Comparison of ENCODE assay signal across 1 cellular context in genomic region chr2:47402805-47403691, GRCh38.
TF ChIP-seq lines count a peak whose summit lies in the region.

TSS of gene MSH2 (plus strand) at chr2:47403156. CDS start at chr2:47403192, 36 bp downstream.

TF ChIP-seq in HepG2, 621 proteins besides CTCF, POLR2A, EP300 and RAD21 (continued from another document and continues in another):
- TF ChIP-seq ZBTB14 (CRISPR knock-in tag; IDR thresholded peaks at IDR 0.05), result peak; percentile 79
- TF ChIP-seq ZNF430 (CRISPR knock-in tag; IDR thresholded peaks at IDR 0.05), result peak; percentile 64; the same call in 1 of the 2 replicates
- TF ChIP-seq YEATS2 (CRISPR knock-in tag; IDR thresholded peaks at IDR 0.05; ENCODE audit: borderline replicate concordance), result peak; percentile 91
- TF ChIP-seq DZIP1 (CRISPR knock-in tag; IDR thresholded peaks at IDR 0.05), result peak; percentile 99
- TF ChIP-seq ZNF766 (CRISPR knock-in tag; IDR thresholded peaks at IDR 0.05; ENCODE audit: borderline replicate concordance), result peak; percentile 98
- peak; percentile 96 for TF ChIP-seq IRX3 (CRISPR knock-in tag; IDR thresholded peaks at IDR 0.05; ENCODE audit: borderline replicate concordance, low read depth)
- TF ChIP-seq ZNF446 (CRISPR knock-in tag; IDR thresholded peaks at IDR 0.05), result peak; percentile 96
- no peak for TF ChIP-seq KDM4B (CRISPR knock-in tag; IDR thresholded peaks at IDR 0.05)
- TF ChIP-seq KAT8 (CRISPR knock-in tag; IDR thresholded peaks at IDR 0.05), result peak; percentile 93
- TF ChIP-seq YEATS4 (CRISPR knock-in tag; IDR thresholded peaks at IDR 0.05; ENCODE audit: borderline replicate concordance), result peak; percentile 99
- TF ChIP-seq FOXO1 (CRISPR knock-in tag; IDR thresholded peaks at IDR 0.05), result peak; percentile 70; the same call in 1 of the 2 replicates
- TF ChIP-seq CCDC6 (CRISPR knock-in tag; IDR thresholded peaks at IDR 0.05), result no peak
- no peak for TF ChIP-seq NFIB (CRISPR knock-in tag; IDR thresholded peaks at IDR 0.05; ENCODE audit: borderline replicate concordance)
- peak; percentile 95; the same call in 1 of the 2 replicates for TF ChIP-seq SIN3A (IDR thresholded peaks at IDR 0.05; ENCODE audit: borderline replicate concordance, low read depth, low read length)
- peak; percentile 88; the same call in 1 of the 2 replicates for TF ChIP-seq SMYD3 (CRISPR knock-in tag; IDR thresholded peaks at IDR 0.05)
- TF ChIP-seq ZBTB49 (CRISPR knock-in tag; IDR thresholded peaks at IDR 0.05; ENCODE audit: borderline replicate concordance), result no peak
- TF ChIP-seq ZSCAN30 (CRISPR knock-in tag; IDR thresholded peaks at IDR 0.05), result no peak
- TF ChIP-seq TBL1XR1 (IDR thresholded peaks at IDR 0.05; ENCODE audit: borderline replicate concordance, low read length, partially characterized antibody), result no peak
- peak; percentile 70 for TF ChIP-seq PBX2 (CRISPR knock-in tag; IDR thresholded peaks at IDR 0.05)
- peak; percentile 66; the same call in 1 of the 2 replicates for TF ChIP-seq ATF1 (CRISPR knock-in tag; IDR thresholded peaks at IDR 0.05)
- TF ChIP-seq ZNF549 (CRISPR knock-in tag; IDR thresholded peaks at IDR 0.05), result no peak
- peak; percentile 42; the same call in 1 of the 2 replicates for TF ChIP-seq ZNF747 (CRISPR knock-in tag; IDR thresholded peaks at IDR 0.05; ENCODE audit: borderline replicate concordance)
- peak in 1 of 2 experiments; percentile 40; a peak in 1 of 4 replicates for TF ChIP-seq REST (IDR thresholded peaks at IDR 0.05; ENCODE audit: borderline replicate concordance in 1 of 2, low read depth in 1 of 2, low read length in 2 of 2)
- TF ChIP-seq NFE2L2 (IDR thresholded peaks at IDR 0.05; ENCODE audit: low read length), result no peak
- no peak for TF ChIP-seq EZH2 (conservative IDR thresholded peaks at IDR 0.05; ENCODE audit: low read depth, low read length)
- TF ChIP-seq ZNF253 (CRISPR knock-in tag; IDR thresholded peaks at IDR 0.05; ENCODE audit: borderline replicate concordance), result peak; percentile 88
- TF ChIP-seq ATF4 (CRISPR knock-in tag; IDR thresholded peaks at IDR 0.05), result 0 out of 4 replicates have a peak, but pooled peaks of 1 of the 2 experiments have one; percentile 39
- no peak for TF ChIP-seq SOX6 (IDR thresholded peaks at IDR 0.05)
- peak; percentile 83 for TF ChIP-seq SOX6 (CRISPR knock-in tag; IDR thresholded peaks at IDR 0.05)
- TF ChIP-seq ATRX (CRISPR knock-in tag; IDR thresholded peaks at IDR 0.05; ENCODE audit: borderline replicate concordance), result no peak
- peak; percentile 96 for TF ChIP-seq SP2 (CRISPR knock-in tag; IDR thresholded peaks at IDR 0.05)
- no peak; the same call in none of the 2 replicates for TF ChIP-seq ZNF773 (CRISPR knock-in tag; IDR thresholded peaks at IDR 0.05; ENCODE audit: borderline replicate concordance)
- TF ChIP-seq MEIS1 (CRISPR knock-in tag; IDR thresholded peaks at IDR 0.05; ENCODE audit: borderline replicate concordance), result 0 out of 2 replicates have a peak, but pooled peaks have one; percentile 36
- TF ChIP-seq ZNF337 (CRISPR knock-in tag; IDR thresholded peaks at IDR 0.05; ENCODE audit: borderline replicate concordance, low read depth), result no peak
- TF ChIP-seq NCOA2 (CRISPR knock-in tag; IDR thresholded peaks at IDR 0.05), result no peak; the same call in 1 of the 2 replicates
- peak; percentile 36; the same call in 1 of the 2 replicates for TF ChIP-seq GABPA (IDR thresholded peaks at IDR 0.05; ENCODE audit: low read depth, low read length)
- peak; percentile 82 for TF ChIP-seq GABPA (CRISPR knock-in tag; IDR thresholded peaks at IDR 0.05; ENCODE audit: low read depth)
- TF ChIP-seq GRHL1 (CRISPR knock-in tag; conservative IDR thresholded peaks at IDR 0.05), result no peak
- TF ChIP-seq DMTF1 (CRISPR knock-in tag; IDR thresholded peaks at IDR 0.05), result peak; percentile 94; the same call in 1 of the 2 replicates
- peak; percentile 95 for TF ChIP-seq ZIK1 (CRISPR knock-in tag; IDR thresholded peaks at IDR 0.05; ENCODE audit: borderline replicate concordance, low read depth)
- peak; percentile 95 for TF ChIP-seq KLF12 (CRISPR knock-in tag; IDR thresholded peaks at IDR 0.05; ENCODE audit: borderline replicate concordance)
- TF ChIP-seq ZNF724P (CRISPR knock-in tag; IDR thresholded peaks at IDR 0.05; ENCODE audit: borderline replicate concordance), result peak; percentile 70; the same call in 1 of the 2 replicates
- no peak for TF ChIP-seq HNF4G (IDR thresholded peaks at IDR 0.05; ENCODE audit: borderline replicate concordance, low read depth, low read length)
- peak; percentile 36 for TF ChIP-seq HNF4G (CRISPR knock-in tag; IDR thresholded peaks at IDR 0.05; ENCODE audit: borderline replicate concordance, low read depth)
- peak; percentile 99 for TF ChIP-seq NFYC (CRISPR knock-in tag; IDR thresholded peaks at IDR 0.05)
- TF ChIP-seq MIXL1 (CRISPR knock-in tag; IDR thresholded peaks at IDR 0.05), result no peak; the same call in 1 of the 2 replicates
- no peak for TF ChIP-seq FUBP1 (CRISPR knock-in tag; IDR thresholded peaks at IDR 0.05; ENCODE audit: borderline replicate concordance)
